8 cellular contexts compared by ENCODE assay signal in the genomic region with DNA sequence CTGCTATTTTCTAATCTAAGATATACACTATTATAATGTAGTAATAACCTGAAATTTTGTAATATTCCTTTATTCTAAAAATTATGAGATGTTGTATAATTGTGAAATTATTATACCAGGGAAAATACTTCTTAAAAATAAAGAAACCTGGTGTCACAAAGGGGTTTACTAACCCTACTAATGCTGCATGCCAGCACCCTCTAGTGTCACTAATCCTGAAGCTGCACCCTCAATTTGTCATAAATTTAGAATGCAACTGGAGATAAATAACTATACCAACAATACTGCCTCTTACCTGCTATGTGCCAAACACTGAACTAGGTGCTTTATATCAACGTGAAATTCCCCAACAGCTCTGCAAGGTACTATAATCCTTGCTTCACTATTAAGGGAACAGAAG. TPM values are rescaled to one million over a fixed set of nuclear protein-coding genes. Genes with fewer than 3 reads are reported as not detected.
DNase-seq lines count a peak whose midpoint lies in the region; ATAC-seq, FAIRE-seq and TF ChIP-seq lines count a peak whose summit lies in the region.

No MANE protein-coding gene starts in this region.

- H2BK20ac ChIP-seq in IMR-90 (ENCODE audit: low read depth, low read length): no peak overlapping the region

- CTCF ChIA-PET in IMR-90 (lab: Yijun Ruan, JAX) (no interaction called here), HepG2 (lab: Yijun Ruan, JAX; ENCODE audit: low intra/inter-chr PET ratio, low total read pairs) (interaction anchor here (1.3 kb wide), 1 partner anchor 160 kb away, joined by 3 read pairs; no protein-coding TSS in a partner anchor)

- no peaks in the 10 kb centered on the region; the same call in 1 of the 2 replicates for H3K4me1 ChIP-seq in IMR-90 (ENCODE audit: control insufficient read depth, insufficient read depth, low read length)
- no peaks in the 10 kb centered on the region for H3K4me1 ChIP-seq in HepG2 (ENCODE audit: insufficient read depth, low read length)

- no peaks in the 10 kb centered on the region; the same call in 1 of the 2 replicates for H3K9me1 ChIP-seq in IMR-90 (ENCODE audit: insufficient read depth, low read length)

- no peak overlapping the region for H3K23ac ChIP-seq in IMR-90 (ENCODE audit: low read depth, low read length)

- no peak overlapping the region for H3K56ac ChIP-seq in IMR-90 (ENCODE audit: extremely low read depth, insufficient read depth, low read length)

- in situ Hi-C loops in IMR-90 (cut with MboI; ENCODE audit: low sequenced_read_pairs) (no loop called here), HepG2 (cut with HindIII; ENCODE audit: extremely low pct_ligation_motif_present, low pct_unique_long_range_greater_than_20kb) (no loop called here)

- no peak for TF ChIP-seq POLR2A in IMR-90 (IDR thresholded peaks at IDR 0.05; ENCODE audit: low read depth, low read length)
- TF ChIP-seq POLR2A in HepG2 (IDR thresholded peaks at IDR 0.05; ENCODE audit: insufficient read depth in 1 of 2, low read depth in 2 of 2, low read length in 2 of 2): no peak

- H3K27me3 ChIP-seq in IMR-90 (ENCODE audit: control insufficient read depth, insufficient read depth, low read length) (no peaks in the 10 kb centered on the region), HepG2 (ENCODE audit: control insufficient read depth in 1 of 2, insufficient read depth in 2 of 2, low read length in 2 of 2) (no peaks in the 10 kb centered on the region)

- no peak overlapping the region for H2AK9ac ChIP-seq in IMR-90 (replicated peaks; ENCODE audit: low read depth, low read length, poor library complexity)

- peaks cover 18% of the 10 kb centered on the region; the same call in 1 of the 2 replicates for H4K20me1 ChIP-seq in IMR-90 (ENCODE audit: insufficient read depth, low read length)
- no peaks in the 10 kb centered on the region; the same call in 1 of the 2 replicates for H4K20me1 ChIP-seq in HepG2 (ENCODE audit: insufficient read depth, low read length)

- ATAC-seq in IMR-90 (ENCODE audit: low read depth) (no peak), HepG2 (peak; percentile 62), HG03571 (IDR thresholded peaks at IDR 0.05; ENCODE audit: unreplicated experiment) (no peak), GM21390 (IDR thresholded peaks at IDR 0.05; ENCODE audit: unreplicated experiment) (no peak), GM21529 (IDR thresholded peaks at IDR 0.05; ENCODE audit: unreplicated experiment) (no peak), GM18519 (IDR thresholded peaks at IDR 0.05; ENCODE audit: low FRiP score, unreplicated experiment) (no peak)

- intact Hi-C loops in IMR-90 (cut with micrococcal nuclease) (no loop called here), HepG2 (cut with micrococcal nuclease; ENCODE audit: unreplicated experiment) (no loop called here)

- no peak overlapping the region for H3K14ac ChIP-seq in IMR-90 (replicated peaks; ENCODE audit: low read depth, low read length)

- no peak overlapping the region for H4K5ac ChIP-seq in IMR-90 (ENCODE audit: low read depth, low read length)

- H3K79me2 ChIP-seq in HepG2 (ENCODE audit: insufficient read depth, low read length): peaks cover 2% of the 10 kb centered on the region

- H4K8ac ChIP-seq in IMR-90 (ENCODE audit: low read depth in 2 of 2, low read length in 2 of 2): no peak overlapping the region

- dilution Hi-C loops in IMR-90 (cut with HindIII; ENCODE audit: low sequenced_read_pairs, unreplicated experiment): no loop called here

- H2BK120ac ChIP-seq in IMR-90 (ENCODE audit: low read depth, low read length): no peak overlapping the region

- H3K4me3 ChIP-seq in IMR-90 (ENCODE audit: insufficient read depth, low read depth, low read length) (no peak overlapping the region), HepG2 (replicated peaks in 1 of 3; ENCODE audit: insufficient read depth in 1 of 3, low read depth in 2 of 3, low read length in 3 of 3) (no peak overlapping the region)

- TF ChIP-seq RAD21 in IMR-90 (IDR thresholded peaks at IDR 0.05; ENCODE audit: low read length) (0 out of 2 replicates have a peak, but pooled peaks have one; percentile 17), HepG2 (CRISPR knock-in tag; IDR thresholded peaks at IDR 0.05) (no peak)

- no peaks in the 10 kb centered on the region for H3K9me3 ChIP-seq in IMR-90 (ENCODE audit: control insufficient read depth, insufficient read depth, low read length)
- no peaks in the 10 kb centered on the region for H3K9me3 ChIP-seq in HepG2 (ENCODE audit: low read length)

- DNase-seq in D341Med (ENCODE audit: low spot score) (peak; percentile 22), IMR-90 (no peak), astrocyte of the hippocampus (ENCODE audit: low read depth, low spot score) (peak; percentile 39), HepG2 (ENCODE audit: low spot score) (peak; percentile 7)

- TF ChIP-seq EP300 in HepG2 (IDR thresholded peaks at IDR 0.05; ENCODE audit: low read depth in 2 of 2, low read length in 2 of 2) (no peak), HepG2 (CRISPR knock-in tag; IDR thresholded peaks at IDR 0.05; ENCODE audit: borderline replicate concordance) (no peak)

- H2BK5ac ChIP-seq in IMR-90 (ENCODE audit: low read depth, low read length, poor library complexity, severe bottlenecking): no peak overlapping the region

- no peak overlapping the region for H3K18ac ChIP-seq in IMR-90 (ENCODE audit: low read depth, low read length)

- no CpG with 5 or more reads among the region's 1 CpG for WGBS in IMR-90 (ENCODE audit: extremely low coverage in 2 of 2, insufficient read length in 1 of 2), 2 experiments
- 83% methylated on average over 1 of the region's 1 CpG for WGBS in HepG2 (ENCODE audit: low lambda C conversion rate)

- POLR2A ChIA-PET in IMR-90 (lab: Charles Lee; ENCODE audit: unreplicated experiment): no interaction called here
- POLR2A ChIA-PET in HepG2 (lab: Yijun Ruan, JAX): no interaction called here

- H2BK15ac ChIP-seq in IMR-90 (ENCODE audit: low read depth, low read length): no peak overlapping the region

- H3K4ac ChIP-seq in IMR-90 (ENCODE audit: low read depth, low read length): no peak overlapping the region

- BruUV-seq in IMR-90 (replicated peaks; lab: Mats Ljungman, UMichigan) (no TSS peak), HepG2 (replicated peaks; lab: Mats Ljungman, UMichigan) (no TSS peak)

- FAIRE-seq in HepG2 (lab: Jason Lieb, UNC): no peak

- H2AFZ ChIP-seq in IMR-90 (replicated peaks; ENCODE audit: low read length, poor library complexity) (no peak overlapping the region), HepG2 (ENCODE audit: low read length) (no peak overlapping the region)

- H2AK5ac ChIP-seq in IMR-90 (ENCODE audit: low read depth, low read length): no peak overlapping the region

- H3K4me2 ChIP-seq in IMR-90 (ENCODE audit: low read depth, low read length) (no peak overlapping the region), HepG2 (ENCODE audit: low read depth, low read length) (no peak overlapping the region)

- peaks cover 20% of the 10 kb centered on the region for H3K36me3 ChIP-seq in IMR-90 (ENCODE audit: control insufficient read depth, insufficient read depth, low read length)
- H3K36me3 ChIP-seq in HepG2 (replicated peaks in 1 of 2; ENCODE audit: control insufficient read depth in 1 of 2, insufficient read depth in 2 of 2, low read length in 2 of 2): peaks cover 16 to 62% of the 10 kb centered on the region in 2 experiments

- peaks cover 48 to 61% of the 10 kb centered on the region in 2 experiments for H3K79me1 ChIP-seq in IMR-90 (ENCODE audit: low read depth in 1 of 2, low read length in 2 of 2)

- H4K91ac ChIP-seq in IMR-90 (ENCODE audit: insufficient read depth, low read depth, low read length): no peak overlapping the region

- H3K27ac ChIP-seq in IMR-90 (ENCODE audit: insufficient read depth, low read length) (no peak overlapping the region), HepG2 (ENCODE audit: extremely low read length, insufficient read depth, low read length) (no peak overlapping the region)

- TF ChIP-seq CTCF in IMR-90 (conservative IDR thresholded peaks at IDR 0.05; ENCODE audit: low read depth, low read length) (peak; percentile 33), HepG2 (CRISPR knock-in tag; IDR thresholded peaks at IDR 0.05) (peak; percentile 37)

- no peak overlapping the region for H3K9ac ChIP-seq in IMR-90 (ENCODE audit: low read depth, low read length)
- no peak overlapping the region for H3K9ac ChIP-seq in HepG2 (ENCODE audit: insufficient read depth, low read depth, low read length)

RNA-seq across cellular contexts. Expression of a gene that starts 30.8 kb away (rescaled TPM):
- total RNA-seq in IMR-90 (2012; rRNA removed) (61.8 and 190 TPM in 2 replicates), HepG2 (2016; rRNA removed; fragmentation: Illumina TruSeq; extraction: Trizol) (86.8 and 120 TPM in 2 replicates)
- polyA plus RNA-seq in IMR-90 (2012; rRNA removed) (20.3 and 33.7 TPM in 2 replicates), HepG2 (2011; rRNA removed) (38.4 and 43.8 TPM in 2 replicates)
- 8.5 and 11.4 TPM in 2 replicates for polyA plus RNA-seq in IMR-90 (2012; cell fraction: cytosol; rRNA removed)
- polyA plus RNA-seq in IMR-90 (2012; cell fraction: nucleus; rRNA removed; ENCODE audit: low replicate concordance): 5.0 and 28.0 TPM in 2 replicates
- total RNA-seq in HepG2 (2016; cell fraction: cytosol; rRNA removed; fragmentation: Illumina TruSeq; extraction: Trizol; ENCODE audit: low read depth): 31.8 and 36.9 TPM in 2 replicates
- total RNA-seq in HepG2 (2016; cell fraction: insoluble cytoplasmic fraction; rRNA removed; fragmentation: Illumina TruSeq; extraction: Trizol): 86.8 and 122 TPM in 2 replicates
- 49.6 and 60.6 TPM in 2 replicates for total RNA-seq in HepG2 (2016; cell fraction: membrane; rRNA removed; fragmentation: Illumina TruSeq; extraction: Trizol)
- total RNA-seq in HepG2 (2016; cell fraction: nucleus; rRNA removed; fragmentation: Illumina TruSeq; extraction: Trizol): 124 and 152 TPM in 2 replicates
- polyA plus RNA-seq in HepG2 (2011; cell fraction: cytosol; rRNA removed): 44.8 and 98.9 TPM in 2 replicates
- 34.3 and 45.7 TPM in 2 replicates for polyA plus RNA-seq in HepG2 (2011; cell fraction: nucleus; rRNA removed)
- polyA plus RNA-seq in HepG2 (2012): 81.7 and 88.4 TPM in 2 replicates
- 8.5 and 10.4 TPM in 2 replicates for polyA plus RNA-seq in HepG2 (2016; cell fraction: cytosol; fragmentation: Illumina TruSeq; extraction: Trizol; ENCODE audit: low read depth)
- 64.6 and 77.0 TPM in 2 replicates for polyA plus RNA-seq in HepG2 (2016; cell fraction: insoluble cytoplasmic fraction; fragmentation: Illumina TruSeq; extraction: Trizol; ENCODE audit: low read depth)
- polyA plus RNA-seq in HepG2 (2016; cell fraction: membrane; fragmentation: Illumina TruSeq; extraction: Trizol; ENCODE audit: low read depth): 21.8 and 23.0 TPM in 2 replicates
- polyA plus RNA-seq in HepG2 (2016; cell fraction: nucleus; fragmentation: Illumina TruSeq; extraction: Trizol; ENCODE audit: insufficient read depth, low read depth): 107 and 112 TPM in 2 replicates
- polyA minus RNA-seq in HepG2 (2011; rRNA and poly(A)+ RNA removed; ENCODE audit: low replicate concordance): 36.3 and 40.6 TPM in 2 replicates
- polyA minus RNA-seq in HepG2 (2011; cell fraction: cytosol; rRNA and poly(A)+ RNA removed): 55.8 and 62.3 TPM in 2 replicates
- 121 and 136 TPM in 2 replicates for polyA minus RNA-seq in HepG2 (2011; cell fraction: nucleus; rRNA and poly(A)+ RNA removed)

RNA-seq across cellular contexts. Expression of a gene that starts 42.3 kb away (rescaled TPM):
- total RNA-seq in IMR-90 (2012; rRNA removed): under 0.01 TPM in 2 replicates
- polyA plus RNA-seq in IMR-90 (2012; rRNA removed): 0.03 and 0.05 TPM in 2 replicates
- 0.13 TPM in 1 of 2 replicates, not detected in the other for polyA plus RNA-seq in IMR-90 (2012; cell fraction: cytosol; rRNA removed)
- 0.01 and 0.21 TPM in 2 replicates for polyA plus RNA-seq in IMR-90 (2012; cell fraction: nucleus; rRNA removed; ENCODE audit: low replicate concordance)
- total RNA-seq in HepG2 (2016; rRNA removed; fragmentation: Illumina TruSeq; extraction: Trizol): 0.09 TPM in 1 of 2 replicates, not detected in the other
- not detected in 2 replicates for total RNA-seq in HepG2 (2016; cell fraction: cytosol; rRNA removed; fragmentation: Illumina TruSeq; extraction: Trizol; ENCODE audit: low read depth)
- 0.02 TPM in 1 of 2 replicates, not detected in the other for total RNA-seq in HepG2 (2016; cell fraction: insoluble cytoplasmic fraction; rRNA removed; fragmentation: Illumina TruSeq; extraction: Trizol)
- total RNA-seq in HepG2 (2016; cell fraction: membrane; rRNA removed; fragmentation: Illumina TruSeq; extraction: Trizol): 0.03 TPM in 1 of 2 replicates, not detected in the other
- total RNA-seq in HepG2 (2016; cell fraction: nucleus; rRNA removed; fragmentation: Illumina TruSeq; extraction: Trizol): not detected in 2 replicates
- polyA plus RNA-seq in HepG2 (2011; rRNA removed): 0.01 TPM in 1 of 2 replicates, not detected in the other
- 0.03 TPM in 1 of 2 replicates, not detected in the other for polyA plus RNA-seq in HepG2 (2011; cell fraction: cytosol; rRNA removed)
- polyA plus RNA-seq in HepG2 (2011; cell fraction: nucleus; rRNA removed): 0.06 and 0.07 TPM in 2 replicates
- not detected in 2 replicates for polyA plus RNA-seq in HepG2 (2012)
- polyA plus RNA-seq in HepG2 (2016; cell fraction: cytosol; fragmentation: Illumina TruSeq; extraction: Trizol; ENCODE audit: low read depth): not detected in 2 replicates
- 0.09 TPM in 1 of 2 replicates, not detected in the other for polyA plus RNA-seq in HepG2 (2016; cell fraction: insoluble cytoplasmic fraction; fragmentation: Illumina TruSeq; extraction: Trizol; ENCODE audit: low read depth)
- polyA plus RNA-seq in HepG2 (2016; cell fraction: membrane; fragmentation: Illumina TruSeq; extraction: Trizol; ENCODE audit: low read depth): not detected in 2 replicates
- 0.18 TPM in 1 of 2 replicates, not detected in the other for polyA plus RNA-seq in HepG2 (2016; cell fraction: nucleus; fragmentation: Illumina TruSeq; extraction: Trizol; ENCODE audit: insufficient read depth, low read depth)
- 0.10 and 0.14 TPM in 2 replicates for polyA minus RNA-seq in HepG2 (2011; rRNA and poly(A)+ RNA removed; ENCODE audit: low replicate concordance)
- not detected in 2 replicates for polyA minus RNA-seq in HepG2 (2011; cell fraction: cytosol; rRNA and poly(A)+ RNA removed)
- 0.64 and 0.87 TPM in 2 replicates for polyA minus RNA-seq in HepG2 (2011; cell fraction: nucleus; rRNA and poly(A)+ RNA removed)
